In genomic region chr3:18345015-18345367, GRCh38 we compare ENCODE assay signal across 15 cellular contexts.
A peak's percentile ranks its signal among the peaks of the same experiment; 100 is the strongest.
DNase-seq lines count a peak whose midpoint lies in the region; ATAC-seq and TF ChIP-seq lines count a peak whose summit lies in the region.
"Had no signal": no experiment of that assay in that cellular context is flagged by ENCODE, and none has a peak within 500 bp of the region (broad histone marks: within the 10 kb centered on the region; RNA-seq: fewer than 3 reads in every experiment).

No MANE protein-coding gene starts in this region.

- no peaks in the 10 kb centered on the region for H3K79me2 ChIP-seq in H9 (ENCODE audit: insufficient read depth, low read length)

- WGBS in H9 (ENCODE audit: extremely low coverage, insufficient read length, low lambda C conversion rate) = no CpG with 5 or more reads among the region's 5 CpGs
- WGBS in sigmoid colon, 2 donors = 65% methylated on average over 5 of the region's 5 CpGs

- H3K27me3 ChIP-seq in H9 (ENCODE audit: insufficient read depth, low read length) (no peaks in the 10 kb centered on the region), sigmoid colon (no peaks in the 10 kb centered on the region)
- H3K27me3 ChIP-seq in naive thymus-derived CD4-positive, alpha-beta T cell (ENCODE audit: control insufficient read depth in 2 of 2, insufficient read depth in 2 of 2, low read length in 2 of 2) = no peaks in the 10 kb centered on the region

- H3K14ac ChIP-seq in H9 (ENCODE audit: insufficient read depth, low read length) = no peak overlapping the region

- peak overlapping the region; percentile 87 for H3K27ac Mint-ChIP-seq in activated T-cell treated with anti-CD3 and anti-CD28 coated beads, Interleukin-2, amount 50 U/mL, for 72 hours
- peak overlapping the region; percentile 15 to 92 (median 77); a peak in 6 of 7 replicates for H3K27ac Mint-ChIP-seq in H9
- H3K27ac Mint-ChIP-seq in WTC11 = peak overlapping the region; percentile 94
- peak overlapping the region in 7 of 9 donors; percentile 2 to 73 (median 33) for H3K27ac Mint-ChIP-seq in naive thymus-derived CD4-positive, alpha-beta T cell
- H3K27ac Mint-ChIP-seq: B cell; CD4-positive, alpha-beta memory T cell; HFFc6 had no signal

- intact Hi-C loops in naive thymus-derived CD4-positive, alpha-beta T cell (cut with micrococcal nuclease) = loop anchor here in 1 of 2 donors (1.0 to 5.0 kb wide), 2 partner anchors 10 to 37 kb away; no protein-coding TSS in a partner anchor
- intact Hi-C loops in sigmoid colon (cut with DNase I) = no loop called here

- H3K9me3 ChIP-seq in H9 (ENCODE audit: control insufficient read depth, low read depth, low read length) (no peaks in the 10 kb centered on the region), sigmoid colon (no peaks in the 10 kb centered on the region)
- H3K9me3 ChIP-seq in naive thymus-derived CD4-positive, alpha-beta T cell (ENCODE audit: control insufficient read depth in 2 of 3, low read length in 3 of 3) = no peaks in the 10 kb centered on the region

- H2BK15ac ChIP-seq in H9 (ENCODE audit: low read depth, low read length) = no peak overlapping the region

- peaks cover 4% of the 10 kb centered on the region for H3K27me3 Mint-ChIP-seq in activated T-cell treated with anti-CD3 and anti-CD28 coated beads, Interleukin-2, amount 50 U/mL, for 72 hours (ENCODE audit: low read depth)
- no peaks in the 10 kb centered on the region for H3K27me3 Mint-ChIP-seq in H9 (ENCODE audit: low read depth)
- no peaks in the 10 kb centered on the region for H3K27me3 Mint-ChIP-seq in WTC11 (ENCODE audit: low read depth)
- peaks cover 0 to 15% (median 0%) of the 10 kb centered on the region in 5 donors for H3K27me3 Mint-ChIP-seq in naive thymus-derived CD4-positive, alpha-beta T cell
- H3K27me3 Mint-ChIP-seq: B cell; CD4-positive, alpha-beta memory T cell had no signal

- peaks cover 18% of the 10 kb centered on the region for H3K4me1 Mint-ChIP-seq in activated T-cell treated with anti-CD3 and anti-CD28 coated beads, Interleukin-2, amount 50 U/mL, for 72 hours (ENCODE audit: low read depth)
- H3K4me1 Mint-ChIP-seq in H9 = peaks cover 72 to 84% of the 10 kb centered on the region in 2 experiments
- H3K4me1 Mint-ChIP-seq in WTC11 = peaks cover 94% of the 10 kb centered on the region
- H3K4me1 Mint-ChIP-seq in naive thymus-derived CD4-positive, alpha-beta T cell = peaks cover 7 to 50% (median 33%) of the 10 kb centered on the region in 7 donors
- H3K4me1 Mint-ChIP-seq: B cell had no signal

- no peak for TF ChIP-seq CTCF in H9 (conservative IDR thresholded peaks at IDR 0.05)
- TF ChIP-seq CTCF in WTC11 (IDR thresholded peaks at IDR 0.05) = no peak
- no peak for TF ChIP-seq CTCF in sigmoid colon (IDR thresholded peaks at IDR 0.05)

- H3K4me1 ChIP-seq in H9 (ENCODE audit: insufficient read depth, low read length) (peaks cover 2% of the 10 kb centered on the region; the same call in 1 of the 2 replicates), sigmoid colon (peaks cover 0 to 5% (median 0%) of the 10 kb centered on the region in 4 donors)
- peaks cover 0 to 13% of the 10 kb centered on the region in 2 donors for H3K4me1 ChIP-seq in naive thymus-derived CD4-positive, alpha-beta T cell (ENCODE audit: control insufficient read depth in 2 of 2, insufficient read depth in 2 of 2, low read length in 2 of 2)

- H3K4ac ChIP-seq in H9 (ENCODE audit: low read depth, low read length) = no peak overlapping the region

- H3K9ac ChIP-seq in H9 (ENCODE audit: extremely low read depth, insufficient read length, low read length) = no peak overlapping the region

- peak; percentile 8 to 16 for ATAC-seq in activated T-cell treated with anti-CD3 and anti-CD28 coated beads, Interleukin-2, amount 50 U/mL, for 72 hours (replicated peaks in 1 of 2)
- ATAC-seq in WTC11 = peak; percentile 47
- no peak for ATAC-seq in naive thymus-derived CD4-positive, alpha-beta T cell
- no peak for ATAC-seq in HG03175 (IDR thresholded peaks at IDR 0.05; ENCODE audit: unreplicated experiment)

- H3K4me2 ChIP-seq in H9 (ENCODE audit: insufficient read depth, insufficient read length, low read length) = peak overlapping the region; percentile 57

- no peak for DNase-seq in activated T-cell treated with anti-CD3 and anti-CD28 coated beads, Interleukin-2, amount 50 U/mL, for 72 hours
- no peak for DNase-seq in activated T-cell treated with anti-CD3 and anti-CD28 coated beads for 4 hours
- no peak for DNase-seq in H9
- no peak for DNase-seq in WTC11 (ENCODE audit: low spot score)
- no peak for DNase-seq in naive thymus-derived CD4-positive, alpha-beta T cell
- no peak for DNase-seq in sigmoid colon
- DNase-seq: CD4-positive, alpha-beta memory T cell; HFFc6; Karpas-422; NCI-H146; NCI-H2107; NCI-H82; SHP77 treated with DMSO at 0.1 percent for 48 hours had no signal

- H2BK12ac ChIP-seq in H9 (ENCODE audit: insufficient read length, low read depth, low read length) = no peak overlapping the region

- no peak overlapping the region for H2BK20ac ChIP-seq in H9 (ENCODE audit: low read depth, low read length, poor library complexity, severe bottlenecking)

- no peak overlapping the region for H3T11ph ChIP-seq in H9 (ENCODE audit: low read length)

- TF ChIP-seq POLR2A in sigmoid colon (IDR thresholded peaks at IDR 0.05) = no peak

- H3K36me3 ChIP-seq in naive thymus-derived CD4-positive, alpha-beta T cell (ENCODE audit: control insufficient read depth in 2 of 3, insufficient read depth in 3 of 3, low read length in 3 of 3) = peaks cover under 1 to 17% (median 2%) of the 10 kb centered on the region in 3 experiments
- H3K36me3 ChIP-seq in sigmoid colon = peaks cover 3 to 21% (median 7%) of the 10 kb centered on the region in 4 donors

- H4K91ac ChIP-seq in H9 (ENCODE audit: insufficient read length, low read depth, low read length) = no peak overlapping the region

- CTCF ChIA-PET in WTC11 (lab: Charles Lee) = no interaction called here
- CTCF ChIA-PET in naive thymus-derived CD4-positive, alpha-beta T cell (lab: Charles Lee) = no interaction called here

- no peak overlapping the region for H2AFZ ChIP-seq in H9 (ENCODE audit: low read length)

- TF ChIP-seq EP300 in sigmoid colon (IDR thresholded peaks at IDR 0.05) = no peak

- POLR2A ChIA-PET in WTC11 (lab: Charles Lee) = no interaction called here
- POLR2A ChIA-PET in naive thymus-derived CD4-positive, alpha-beta T cell (lab: Charles Lee) = no interaction called here

- H3K27ac ChIP-seq in H9 (ENCODE audit: insufficient read length, low read depth, low read length) (peak overlapping the region; percentile 83), sigmoid colon (no peak overlapping the region)
- H3K27ac ChIP-seq in naive thymus-derived CD4-positive, alpha-beta T cell (ENCODE audit: low read depth, low read length) = no peak overlapping the region

- no peak overlapping the region for H4K8ac ChIP-seq in H9 (replicated peaks; ENCODE audit: insufficient read length, low read depth, low read length)

- no peak overlapping the region for H2AK5ac ChIP-seq in H9 (ENCODE audit: insufficient read length, low read length)

- H3K79me1 ChIP-seq in H9 (ENCODE audit: insufficient read depth, low read depth, low read length, poor library complexity, severe bottlenecking) = no peaks in the 10 kb centered on the region

- H3K18ac ChIP-seq in H9 (ENCODE audit: insufficient read length, low read depth, low read length) = no peak overlapping the region

- no peak overlapping the region for H3K4me3 ChIP-seq in naive thymus-derived CD4-positive, alpha-beta T cell (ENCODE audit: low read length)
- H3K4me3 ChIP-seq in sigmoid colon = no peak overlapping the region

- no peaks in the 10 kb centered on the region for H3K9me3 Mint-ChIP-seq in activated T-cell treated with anti-CD3 and anti-CD28 coated beads, Interleukin-2, amount 50 U/mL, for 72 hours
- H3K9me3 Mint-ChIP-seq in H9 (no peaks in the 10 kb centered on the region), WTC11 (no peaks in the 10 kb centered on the region)
- H3K9me3 Mint-ChIP-seq in naive thymus-derived CD4-positive, alpha-beta T cell = no peaks in the 10 kb centered on the region
- H3K9me3 Mint-ChIP-seq: CD4-positive, alpha-beta memory T cell; HFFc6 had no signal

- H2BK120ac ChIP-seq in H9 (ENCODE audit: low read depth, low read length, poor library complexity, severe bottlenecking) = no peak overlapping the region

- H3K23ac ChIP-seq in H9 (ENCODE audit: insufficient read length, low read depth, low read length) = no peak overlapping the region

- H3K4me3 Mint-ChIP-seq in activated T-cell treated with anti-CD3 and anti-CD28 coated beads, Interleukin-2, amount 50 U/mL, for 72 hours = no peak overlapping the region
- peak overlapping the region; percentile 5 to 31; a peak in 4 of 5 replicates for H3K4me3 Mint-ChIP-seq in H9
- peak overlapping the region; percentile 47 for H3K4me3 Mint-ChIP-seq in WTC11
- H3K4me3 Mint-ChIP-seq in naive thymus-derived CD4-positive, alpha-beta T cell = peak overlapping the region in 4 of 10 donors; percentile 1 to 49 (median 4)
- H3K4me3 Mint-ChIP-seq: B cell; CD4-positive, alpha-beta memory T cell; HFFc6 had no signal

- H2BK5ac ChIP-seq in H9 (ENCODE audit: insufficient read length, low read length) = no peak overlapping the region

- H3K23me2 ChIP-seq in H9 (ENCODE audit: insufficient read length, low read depth, low read length, poor library complexity, severe bottlenecking) = no peaks in the 10 kb centered on the region

- H3K36me3 Mint-ChIP-seq in activated T-cell treated with anti-CD3 and anti-CD28 coated beads, Interleukin-2, amount 50 U/mL, for 72 hours (ENCODE audit: insufficient read depth in 2 of 2) = peaks cover 5 to 13% of the 10 kb centered on the region in 2 donors
- H3K36me3 Mint-ChIP-seq in H9 (ENCODE audit: insufficient read depth in 1 of 3, low read depth in 3 of 3) (peaks cover 3 to 8% (median 7%) of the 10 kb centered on the region in 3 experiments; a peak in 6 of 7 replicates), WTC11 (peaks cover 6% of the 10 kb centered on the region)
- H3K36me3 Mint-ChIP-seq in naive thymus-derived CD4-positive, alpha-beta T cell = peaks cover 0 to 18% (median 13%) of the 10 kb centered on the region in 5 donors

- H3K56ac ChIP-seq in H9 (ENCODE audit: insufficient read length, low read depth, low read length) = no peak overlapping the region

- H4K20me1 ChIP-seq in H9 (ENCODE audit: control insufficient read depth, insufficient read depth, insufficient read length) = no peaks in the 10 kb centered on the region

- H4K5ac ChIP-seq in H9 (ENCODE audit: insufficient read length, low read depth, low read length) = no peak overlapping the region

TF ChIP-seq in WTC11, 78 proteins besides CTCF, POLR2A, EP300 and RAD21:
- TF ChIP-seq FOXK1 (CRISPR knock-in tag; IDR thresholded peaks at IDR 0.05) (0 out of 2 replicates have a peak, but pooled peaks have one; percentile 26), ZNF121 (CRISPR knock-in tag; IDR thresholded peaks at IDR 0.05) (no peak)

Comparison
In these comparisons a context has a peak if more than half of its experiments do, and no peak if none do; other contexts are left out.
1. ATAC-seq: peak in activated T-cell treated with anti-CD3 and anti-CD28 coated beads, Interleukin-2, amount 50 U/mL, for 72 hours (2 of 2) and WTC11 (single experiment); none in naive thymus-derived CD4-positive, alpha-beta T cell (single experiment) and HG03175 (single experiment).
2. H3K27ac Mint-ChIP-seq: peak in every context shown above with its lines; median percentile 94 in WTC11; 87 in activated T-cell treated with anti-CD3 and anti-CD28 coated beads, Interleukin-2, amount 50 U/mL, for 72 hours; 77 in H9; 33 in naive thymus-derived CD4-positive, alpha-beta T cell.
3. H3K4me3 Mint-ChIP-seq: peak in H9 (2 of 2) and WTC11 (single experiment); none in activated T-cell treated with anti-CD3 and anti-CD28 coated beads, Interleukin-2, amount 50 U/mL, for 72 hours (0 of 2).